9 cellular contexts compared by ENCODE assay signal in genomic region chr18:45386256-45386655, GRCh38.
DNase-seq lines count a peak whose midpoint lies in the region; ATAC-seq, FAIRE-seq and TF ChIP-seq lines count a peak whose summit lies in the region.
"Had no signal": no experiment of that assay in that cellular context is flagged by ENCODE, and none has a peak within 500 bp of the region (broad histone marks: within the 10 kb centered on the region; RNA-seq: fewer than 3 reads in every experiment).

No MANE protein-coding gene starts in this region.

- H3K4me3 Mint-ChIP-seq in WTC11 (no peak overlapping the region), T-helper 17 cell (no peak overlapping the region)
- no peak overlapping the region for H3K4me3 Mint-ChIP-seq in CD8-positive, alpha-beta memory T cell

- POLR2A ChIA-PET in WTC11 (lab: Charles Lee): no interaction called here
- POLR2A ChIA-PET in CD8-positive, alpha-beta memory T cell (lab: Charles Lee): no interaction called here

- H3K36me3 ChIP-seq in kidney (ENCODE audit: control insufficient read depth in 1 of 2, insufficient read depth in 2 of 2, low read length in 2 of 2): no peaks in the 10 kb centered on the region
- H3K36me3 ChIP-seq in CD8-positive, alpha-beta memory T cell (ENCODE audit: insufficient read depth, low read length): no peaks in the 10 kb centered on the region

- peaks cover 8% of the 10 kb centered on the region for H3K4me1 Mint-ChIP-seq in WTC11
- H3K4me1 Mint-ChIP-seq in T-helper 17 cell: peaks cover 2% of the 10 kb centered on the region
- H3K4me1 Mint-ChIP-seq in CD8-positive, alpha-beta memory T cell: no peaks in the 10 kb centered on the region

- no peaks in the 10 kb centered on the region for H3K9me3 Mint-ChIP-seq in WTC11
- H3K9me3 Mint-ChIP-seq in CD8-positive, alpha-beta memory T cell: peaks cover 0 to 2% (median 0%) of the 10 kb centered on the region in 5 donors

- no peak for FAIRE-seq in kidney (lab: Jason Lieb, UNC)

- no peaks in the 10 kb centered on the region for H3K9me3 ChIP-seq in kidney (ENCODE audit: control insufficient read depth in 1 of 2, low read length in 2 of 2)
- H3K9me3 ChIP-seq in T-helper 17 cell (ENCODE audit: control insufficient read depth, low read length, poor library complexity, severe bottlenecking): no peaks in the 10 kb centered on the region
- no peaks in the 10 kb centered on the region for H3K9me3 ChIP-seq in CD8-positive, alpha-beta memory T cell (ENCODE audit: low read length)

- CTCF ChIA-PET in WTC11 (lab: Charles Lee): interaction anchor here (0.6 to 2.3 kb wide), 30 partner anchors 15 to 738 kb away, joined by 3 to 16 read pairs (median 4); no protein-coding TSS in a partner anchor
- CTCF ChIA-PET in CD8-positive, alpha-beta memory T cell (lab: Charles Lee): no interaction called here

- H3K4me3 ChIP-seq in kidney (ENCODE audit: low read length in 2 of 2): no peak overlapping the region
- no peak overlapping the region for H3K4me3 ChIP-seq in CD8-positive, alpha-beta memory T cell (ENCODE audit: low read length)
- H3K4me3 ChIP-seq: lung had no signal

- H3K36me3 Mint-ChIP-seq in WTC11 (no peaks in the 10 kb centered on the region), T-helper 17 cell (ENCODE audit: low read depth) (no peaks in the 10 kb centered on the region)
- no peaks in the 10 kb centered on the region for H3K36me3 Mint-ChIP-seq in CD8-positive, alpha-beta memory T cell

- no peaks in the 10 kb centered on the region for H3K27me3 ChIP-seq in CD8-positive, alpha-beta memory T cell (ENCODE audit: insufficient read depth, low read length, poor library complexity, severe bottlenecking)

- no peak overlapping the region for H3K9ac ChIP-seq in kidney (ENCODE audit: low read length in 2 of 2)

- intact Hi-C loops in kidney (cut with DNase I): no loop called here

- H3K27ac Mint-ChIP-seq in WTC11: no peak overlapping the region
- H3K27ac Mint-ChIP-seq in T-helper 17 cell: no peak overlapping the region
- H3K27ac Mint-ChIP-seq in CD8-positive, alpha-beta memory T cell: no peak overlapping the region

- peaks cover 0 to 5% of the 10 kb centered on the region in 2 donors for H3K4me1 ChIP-seq in kidney (ENCODE audit: control insufficient read depth in 1 of 2, insufficient read depth in 1 of 2, low read depth in 1 of 2, low read length in 2 of 2)
- H3K4me1 ChIP-seq in CD8-positive, alpha-beta memory T cell (ENCODE audit: insufficient read depth, low read length): no peaks in the 10 kb centered on the region

- H3K27me3 Mint-ChIP-seq in WTC11 (ENCODE audit: low read depth) (no peaks in the 10 kb centered on the region; the same call in 1 of the 2 replicates), T-helper 17 cell (peaks cover 78% of the 10 kb centered on the region)
- peaks cover 9 to 34% of the 10 kb centered on the region in 2 donors for H3K27me3 Mint-ChIP-seq in CD8-positive, alpha-beta memory T cell

- DNase-seq in GDM1 (lab: John Stamatoyannopoulos, UW) (peak; percentile 35), NAMALWA (ENCODE audit: low spot score) (peak; percentile 49), WTC11 (ENCODE audit: low spot score) (peak; percentile 71), kidney (no peak), T-helper 17 cell (no peak)
- DNase-seq in CD8-positive, alpha-beta memory T cell: no peak

- TF ChIP-seq CTCF in WTC11 (IDR thresholded peaks at IDR 0.05) (peak; percentile 47), kidney (IDR thresholded peaks at IDR 0.05; ENCODE audit: borderline replicate concordance, extremely low read depth, insufficient read depth) (peak; percentile 42)

- H3K27ac ChIP-seq in kidney (ENCODE audit: low read depth in 2 of 2, low read length in 2 of 2): no peak overlapping the region
- H3K27ac ChIP-seq in CD8-positive, alpha-beta memory T cell (ENCODE audit: low read depth, low read length): no peak overlapping the region

- ATAC-seq in WTC11: peak; percentile 86
- ATAC-seq in T-helper 17 cell: no peak
- no peak for ATAC-seq in GM18517 (IDR thresholded peaks at IDR 0.05; ENCODE audit: unreplicated experiment)
- ATAC-seq in HG03457 (IDR thresholded peaks at IDR 0.05; ENCODE audit: unreplicated experiment): no peak

TF ChIP-seq in WTC11, 78 proteins besides CTCF, POLR2A, EP300 and RAD21:
- TF ChIP-seq AR (CRISPR knock-in tag; IDR thresholded peaks at IDR 0.05) (no peak), ZNF425 (CRISPR knock-in tag; conservative IDR thresholded peaks at IDR 0.05) (no peak), NR1H2 (CRISPR knock-in tag; IDR thresholded peaks at IDR 0.05) (no peak), ZNF423 (CRISPR knock-in tag; IDR thresholded peaks at IDR 0.05) (no peak), IRF2 (CRISPR knock-in tag; IDR thresholded peaks at IDR 0.05; ENCODE audit: borderline replicate concordance, low read depth) (no peak)

Comparison
In these comparisons a context has a peak if more than half of its experiments do, and no peak if none do; other contexts are left out.
1. DNase-seq: peak in GDM1 (single experiment), NAMALWA (single experiment) and WTC11 (single experiment); none in kidney (single experiment), T-helper 17 cell (0 of 3) and CD8-positive, alpha-beta memory T cell (0 of 5).